ENCODE assay signal across 15 cellular contexts in genomic region chr11:109425554-109425953, GRCh38. TPM values are rescaled to one million over a fixed set of nuclear protein-coding genes. Genes with fewer than 3 reads are reported as not detected.
DNase-seq lines count a peak whose midpoint lies in the region; ATAC-seq, FAIRE-seq and TF ChIP-seq lines count a peak whose summit lies in the region.
"Had no signal": no experiment of that assay in that cellular context is flagged by ENCODE, and none has a peak within 500 bp of the region (broad histone marks: within the 10 kb centered on the region; RNA-seq: fewer than 3 reads in every experiment).

No MANE protein-coding gene starts in this region.

- ATAC-seq in HG02763 (IDR thresholded peaks at IDR 0.05; ENCODE audit: unreplicated experiment), result no peak
- no peak for ATAC-seq in GM18505 (IDR thresholded peaks at IDR 0.05; ENCODE audit: unreplicated experiment)
- ATAC-seq: left ventricle myocardium superior had no signal

- FAIRE-seq in D721Med (lab: Jason Lieb, UNC), result no peak
- FAIRE-seq: small intestine had no signal

- peak; percentile 37 for TF ChIP-seq CTCF in D721Med (IDR thresholded peaks at IDR 0.05; ENCODE audit: insufficient read depth, missing control alignments)
- TF ChIP-seq CTCF in fibroblast of the aortic adventitia (IDR thresholded peaks at IDR 0.05; ENCODE audit: insufficient read depth, low read length), result peak; percentile 18

- DNase-seq in DMS 273 (lab: John Stamatoyannopoulos, UW; ENCODE audit: unreplicated experiment), result peak; percentile 18
- DNase-seq in DMS 273 treated with DMSO at 0.1 percent for 48 hours (lab: John Stamatoyannopoulos, UW), result no peak
- DNase-seq in D721Med (ENCODE audit: insufficient read length, low spot score), result no peak
- peak; percentile 20 for DNase-seq in OCI-M1 (lab: John Stamatoyannopoulos, UW)
- DNase-seq in fibroblast of the aortic adventitia (ENCODE audit: low read depth), result no peak
- no peak for DNase-seq in 8988T
- DNase-seq: activated CD4-positive, alpha-beta T cell treated with anti-CD3 and anti-CD28 coated beads for 4 hours; effector CD4-positive, alpha-beta T cell; NCI-H187; small intestine; tibial artery had no signal

- no peak for TF ChIP-seq POLR2A in GM18505 (IDR thresholded peaks at IDR 0.05; ENCODE audit: borderline replicate concordance, extremely low read depth, insufficient read depth, insufficient read length)

- no peak overlapping the region for H3K4me3 ChIP-seq in fibroblast of the aortic adventitia (ENCODE audit: low read depth, low read length)
- H3K4me3 ChIP-seq: tibial artery had no signal

RNA-seq across cellular contexts. Expression of gene C11orf87, which starts 3.6 kb away (rescaled TPM):
- 0.09 TPM in 1 of 2 replicates, not detected in the other for total RNA-seq in fibroblast of the aortic adventitia (ENCODE audit: low replicate concordance)
- total RNA-seq: A172, left ventricle myocardium superior had no signal

Comparison
In these comparisons a context has a peak if more than half of its experiments do, and no peak if none do; other contexts are left out.
1. DNase-seq: peak in DMS 273 (single experiment) and OCI-M1 (single experiment); none in DMS 273 treated with DMSO at 0.1 percent for 48 hours (single experiment), D721Med (single experiment), fibroblast of the aortic adventitia (single experiment) and 8988T (single experiment).